22 cellular contexts compared by ENCODE assay signal in genomic region chr9:34690983-34691382, GRCh38. TPM values are rescaled to one million over a fixed set of nuclear protein-coding genes. Genes with fewer than 3 reads are reported as not detected.
A peak's percentile ranks its signal among the peaks of the same experiment; 100 is the strongest.
DNase-seq lines count a peak whose midpoint lies in the region; ATAC-seq and TF ChIP-seq lines count a peak whose summit lies in the region.
"Had no signal": no experiment of that assay in that cellular context is flagged by ENCODE, and none has a peak within 500 bp of the region (broad histone marks: within the 10 kb centered on the region; RNA-seq: fewer than 3 reads in every experiment).

Gene CCL19 (minus strand): TSS chr9:34691276. CDS start chr9:34691139, 137 bp downstream.

- H3K36me3 ChIP-seq in BLaER1 (no peaks in the 10 kb centered on the region), MM.1S (replicated peaks; ENCODE audit: insufficient read depth, low read length) (no peaks in the 10 kb centered on the region), heart right ventricle (no peaks in the 10 kb centered on the region)

- H4K20me1 ChIP-seq in BLaER1 (no peaks in the 10 kb centered on the region), MM.1S (ENCODE audit: insufficient read depth, low read length) (no peaks in the 10 kb centered on the region)

- DNase-seq in MM.1S (no peak), sciatic nerve (ENCODE audit: low spot score) (no peak), islet precursor cell (no peak), heart right ventricle (no peak), COR-L47 (lab: John Stamatoyannopoulos, UW) (no peak)
- DNase-seq: DMS 273 treated with DMSO at 0.1 percent for 48 hours, DND-41, NCI-H1105 treated with DMSO at 0.1 percent for 48 hours, NCI-H1694, NCI-H2081 treated with DMSO at 0.1 percent for 48 hours, NCI-H446 treated with DMSO at 0.1 percent for 48 hours, NCI-H69 had no signal

- intact Hi-C loops in dendritic cell treated with granulocyte-macrophage colony-stimulating factor and Interleukin-4, amounts not matched to agents 40 ng/mL and 50 ng/mL, for 4 days (cut with micrococcal nuclease): no loop called here
- intact Hi-C loops in sciatic nerve (cut with DNase I): no loop called here
- intact Hi-C loops in heart right ventricle (cut with DNase I): no loop called here

- H3K27ac ChIP-seq in BLaER1 (no peak within 1 kb of the TSS), MM.1S (ENCODE audit: low read length) (no peak within 1 kb of the TSS), heart right ventricle (no peak within 1 kb of the TSS)
- H3K27ac ChIP-seq: C4-2B had no signal

- H3K27me3 ChIP-seq in BLaER1 (no peaks in the 10 kb centered on the region), MM.1S (replicated peaks; ENCODE audit: insufficient read depth, low read length) (no peaks in the 10 kb centered on the region), heart right ventricle (no peaks in the 10 kb centered on the region)

- peaks cover 14% of the 10 kb centered on the region for H3K27me3 Mint-ChIP-seq in dendritic cell treated with granulocyte-macrophage colony-stimulating factor and Interleukin-4, amounts not matched to agents 40 ng/mL and 50 ng/mL, for 4 days

- H3K4me1 ChIP-seq in BLaER1 (peaks cover 18% of the 10 kb centered on the region), MM.1S (ENCODE audit: low read length) (no peaks in the 10 kb centered on the region), heart right ventricle (peaks cover 0 to 37% (median 0%) of the 10 kb centered on the region in 9 donors)

- H3K4me3 Mint-ChIP-seq in dendritic cell treated with granulocyte-macrophage colony-stimulating factor and Interleukin-4, amounts not matched to agents 40 ng/mL and 50 ng/mL, for 4 days: no peak within 1 kb of the TSS
- H3K4me3 Mint-ChIP-seq: GM23338 had no signal

- peak within 1 kb of the TSS; percentile 64 for H3K27ac Mint-ChIP-seq in dendritic cell treated with granulocyte-macrophage colony-stimulating factor and Interleukin-4, amounts not matched to agents 40 ng/mL and 50 ng/mL, for 4 days
- H3K27ac Mint-ChIP-seq: GM23338 had no signal

- H3K9me2 ChIP-seq in MM.1S (replicated peaks; ENCODE audit: insufficient read depth, low read length): no peaks in the 10 kb centered on the region

- no peaks in the 10 kb centered on the region for H3K36me3 Mint-ChIP-seq in dendritic cell treated with granulocyte-macrophage colony-stimulating factor and Interleukin-4, amounts not matched to agents 40 ng/mL and 50 ng/mL, for 4 days (ENCODE audit: low read depth)

- no peaks in the 10 kb centered on the region for H3K9me3 Mint-ChIP-seq in dendritic cell treated with granulocyte-macrophage colony-stimulating factor and Interleukin-4, amounts not matched to agents 40 ng/mL and 50 ng/mL, for 4 days
- H3K9me3 Mint-ChIP-seq: GM23338 had no signal

- peaks cover 32% of the 10 kb centered on the region for H3K4me1 Mint-ChIP-seq in dendritic cell treated with granulocyte-macrophage colony-stimulating factor and Interleukin-4, amounts not matched to agents 40 ng/mL and 50 ng/mL, for 4 days (ENCODE audit: low read depth)

- no peak for TF ChIP-seq CTCF in MM.1S (IDR thresholded peaks at IDR 0.05; ENCODE audit: low read length)
- no peak for TF ChIP-seq CTCF in heart right ventricle (IDR thresholded peaks at IDR 0.05)

- no peaks in the 10 kb centered on the region for H3K79me2 ChIP-seq in MM.1S (ENCODE audit: low read length)

- 0 out of 2 replicates have a peak within 1 kb of the TSS, but pooled peaks have one; percentile 34 for H2AFZ ChIP-seq in MM.1S (ENCODE audit: low read length)
- H2AFZ ChIP-seq: GM23338 had no signal

- H3K4me3 ChIP-seq in BLaER1: no peak within 1 kb of the TSS
- H3K4me3 ChIP-seq in MM.1S (ENCODE audit: low read length): no peak within 1 kb of the TSS
- no peak within 1 kb of the TSS for H3K4me3 ChIP-seq in heart right ventricle
- H3K4me3 ChIP-seq: GM23338, K562 had no signal

- ATAC-seq in sciatic nerve (peak; percentile 29), heart right ventricle (no peak)
- ATAC-seq: GM23338, HCT116, K562, Right ventricle myocardium inferior had no signal

- H3K9ac ChIP-seq in BLaER1: no peak within 1 kb of the TSS
- no peak within 1 kb of the TSS for H3K9ac ChIP-seq in MM.1S (ENCODE audit: low read length)

- peak within 1 kb of the TSS; percentile 47 for H3K4me2 ChIP-seq in BLaER1
- H3K4me2 ChIP-seq in MM.1S (ENCODE audit: low read depth, low read length): peak within 1 kb of the TSS; percentile 3; the same call in 1 of the 2 replicates
- H3K4me2 ChIP-seq: GM23338 had no signal

- 77 to 84% methylated on average over 4 of the region's 4 CpGs for WGBS in heart right ventricle, 2 donors

- H3K9me3 ChIP-seq in BLaER1 (no peaks in the 10 kb centered on the region), MM.1S (replicated peaks; ENCODE audit: insufficient read depth, low read length) (no peaks in the 10 kb centered on the region), heart right ventricle (no peaks in the 10 kb centered on the region)

- H3F3A ChIP-seq in MM.1S (ENCODE audit: insufficient read depth, low read length): no peaks in the 10 kb centered on the region

RNA-seq across cellular contexts. Expression of gene CCL19, which starts in this region (rescaled TPM):
- total RNA-seq in sciatic nerve (1.3 TPM), heart right ventricle (10 to 100 TPM in 1 of 10 donors, 1 to 10 TPM in 1, under 1 TPM in 3, not detected in 5; 0.47 to 19.9 (median 0.87) TPM)
- 1 to 10 TPM; 1.6 to 4.9 TPM for polyA plus RNA-seq in heart right ventricle
- total RNA-seq: A673, G401, GM23338, K562, SK-MEL-5 had no signal
- polyA plus RNA-seq: GM23338, K562 had no signal
